15 cellular contexts compared by ENCODE assay signal in the genomic region with DNA sequence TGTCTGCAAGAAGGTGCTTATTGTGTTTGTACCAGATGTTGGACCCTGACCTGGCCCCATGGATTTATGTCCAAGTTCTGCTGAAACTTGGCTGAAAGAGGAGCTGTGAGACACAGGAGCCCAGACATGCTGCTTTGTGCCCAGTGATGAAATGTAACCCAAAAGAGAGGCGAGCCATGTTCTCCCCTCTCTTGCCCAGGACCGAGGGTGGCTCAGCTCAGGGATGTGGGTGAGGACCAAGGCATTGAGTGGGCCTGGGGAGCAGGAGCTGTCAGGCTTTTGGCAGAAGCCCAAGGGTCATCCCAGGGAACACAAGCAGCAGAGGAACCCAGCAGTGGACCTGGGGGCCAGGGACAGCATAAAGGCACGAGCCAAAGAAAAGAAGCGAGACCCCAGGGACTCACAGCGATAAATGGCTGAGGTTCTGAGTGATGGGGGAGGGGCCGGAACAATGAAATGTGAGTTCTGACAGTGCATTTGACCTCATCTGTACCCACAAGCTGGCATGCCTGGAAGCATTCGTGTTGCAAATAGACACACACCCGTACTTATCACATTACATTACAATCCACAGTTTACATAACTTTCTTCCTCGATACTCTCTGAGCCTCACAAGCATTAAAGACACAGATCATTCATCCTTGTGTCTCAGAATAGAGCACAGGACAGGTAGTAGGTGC.
DNase-seq lines count a peak whose midpoint lies in the region; ATAC-seq lines count a peak whose summit lies in the region.
"Had no signal": no experiment of that assay in that cellular context is flagged by ENCODE, and none has a peak within 500 bp of the region (broad histone marks: within the 10 kb centered on the region; RNA-seq: fewer than 3 reads in every experiment).

No MANE protein-coding gene starts in this region.

- H3K4me3 ChIP-seq in HAP-1 = no peak overlapping the region
- H3K4me3 ChIP-seq: GM23248 had no signal

- H3K36me3 Mint-ChIP-seq in activated CD4-positive, alpha-beta T cell treated with anti-CD3 and anti-CD28 coated beads for 36 hours (ENCODE audit: low read depth) = peaks cover 2% of the 10 kb centered on the region
- peaks cover 0 to 3% of the 10 kb centered on the region in 2 donors for H3K36me3 Mint-ChIP-seq in stimulated activated naive B cell treated with anti-CD40 and anti-IgM and Interleukin-4, amounts not matched to agents 10 μg/mL and 1 μg/mL and 100 μg/mL, for 72 hours
- H3K36me3 Mint-ChIP-seq: activated naive CD8-positive, alpha-beta T cell had no signal

- CTCF ChIA-PET in activated CD4-positive, alpha-beta T cell treated with anti-CD3 and anti-CD28 coated beads for 36 hours (lab: Charles Lee) = no interaction called here

- no peak for ATAC-seq in activated CD4-positive, alpha-beta T cell treated with anti-CD3 and anti-CD28 coated beads for 36 hours
- ATAC-seq in stimulated activated naive B cell treated with anti-CD40 and anti-IgM and Interleukin-4, amounts not matched to agents 10 μg/mL and 1 μg/mL and 100 μg/mL, for 72 hours (replicated peaks) = no peak
- ATAC-seq in GM21737 (IDR thresholded peaks at IDR 0.05; ENCODE audit: unreplicated experiment) = no peak
- ATAC-seq: esophagus mucosa; stimulated activated naive CD8-positive, alpha-beta T cell treated with anti-CD3 and anti-CD28 coated beads, Interleukin-15, amount 100 ng/mL, for 72 hours had no signal

- no peak overlapping the region for H3K4me3 Mint-ChIP-seq in activated CD4-positive, alpha-beta T cell treated with anti-CD3 and anti-CD28 coated beads for 36 hours
- no peak overlapping the region for H3K4me3 Mint-ChIP-seq in stimulated activated naive B cell treated with anti-CD40 and anti-IgM and Interleukin-4, amounts not matched to agents 10 μg/mL and 1 μg/mL and 100 μg/mL, for 72 hours
- H3K4me3 Mint-ChIP-seq: activated naive CD8-positive, alpha-beta T cell; stimulated activated naive CD8-positive, alpha-beta T cell treated with anti-CD3 and anti-CD28 coated beads, Interleukin-15, amount 100 ng/mL, for 72 hours had no signal

- intact Hi-C loops in activated CD4-positive, alpha-beta T cell treated with anti-CD3 and anti-CD28 coated beads for 36 hours (cut with DNase I, micrococcal nuclease) = no loop called here

- no peaks in the 10 kb centered on the region for H3K36me3 ChIP-seq in HAP-1 (replicated peaks)

- H3K27me3 ChIP-seq in HAP-1 (ENCODE audit: low read depth) = no peaks in the 10 kb centered on the region

- peak overlapping the region; percentile 9 for H3K27ac Mint-ChIP-seq in activated CD4-positive, alpha-beta T cell treated with anti-CD3 and anti-CD28 coated beads for 36 hours
- H3K27ac Mint-ChIP-seq in stimulated activated naive B cell treated with anti-CD40 and anti-IgM and Interleukin-4, amounts not matched to agents 10 μg/mL and 1 μg/mL and 100 μg/mL, for 72 hours = peak overlapping the region; percentile 11
- H3K27ac Mint-ChIP-seq: activated naive CD8-positive, alpha-beta T cell; stimulated activated naive CD8-positive, alpha-beta T cell treated with anti-CD3 and anti-CD28 coated beads, Interleukin-15, amount 100 ng/mL, for 72 hours had no signal

- DNase-seq in activated CD4-positive, alpha-beta T cell treated with anti-CD3 and anti-CD28 coated beads for 36 hours = no peak
- DNase-seq in activated CD4-positive, alpha-beta T cell treated with anti-CD3 and anti-CD28 coated beads for 48 hours = no peak
- DNase-seq in brain pericyte (ENCODE audit: low read depth, low spot score) = peak; percentile 42
- peak; percentile 82 for DNase-seq in left kidney (ENCODE audit: low read depth, low spot score)
- DNase-seq in stimulated activated naive B cell treated with anti-CD40 and anti-IgM and Interleukin-4, amounts not matched to agents 10 μg/mL and 1 μg/mL and 100 μg/mL, for 72 hours = no peak
- no peak for DNase-seq in NCI-H1048 (lab: John Stamatoyannopoulos, UW)
- DNase-seq in HAP-1 (ENCODE audit: low spot score in 2 of 2) = no peak
- DNase-seq: 8988T; GM23248; midbrain; SK-N-SH; stimulated activated naive CD8-positive, alpha-beta T cell treated with anti-CD3 and anti-CD28 coated beads, Interleukin-15, amount 100 ng/mL, for 72 hours had no signal

- H3K27me3 Mint-ChIP-seq in activated CD4-positive, alpha-beta T cell treated with anti-CD3 and anti-CD28 coated beads for 36 hours = no peaks in the 10 kb centered on the region
- no peaks in the 10 kb centered on the region for H3K27me3 Mint-ChIP-seq in stimulated activated naive B cell treated with anti-CD40 and anti-IgM and Interleukin-4, amounts not matched to agents 10 μg/mL and 1 μg/mL and 100 μg/mL, for 72 hours
- H3K27me3 Mint-ChIP-seq: activated naive CD8-positive, alpha-beta T cell; stimulated activated naive CD8-positive, alpha-beta T cell treated with anti-CD3 and anti-CD28 coated beads, Interleukin-15, amount 100 ng/mL, for 72 hours had no signal

- POLR2A ChIA-PET in activated CD4-positive, alpha-beta T cell treated with anti-CD3 and anti-CD28 coated beads for 36 hours (lab: Charles Lee) = no interaction called here

- H3K9me3 ChIP-seq in HAP-1 = no peaks in the 10 kb centered on the region
- H3K9me3 ChIP-seq: SK-N-SH had no signal

- no peaks in the 10 kb centered on the region for H3K4me1 ChIP-seq in HAP-1

- peaks cover 3% of the 10 kb centered on the region for H3K9me3 Mint-ChIP-seq in activated CD4-positive, alpha-beta T cell treated with anti-CD3 and anti-CD28 coated beads for 36 hours (ENCODE audit: low read depth)
- no peaks in the 10 kb centered on the region for H3K9me3 Mint-ChIP-seq in stimulated activated naive B cell treated with anti-CD40 and anti-IgM and Interleukin-4, amounts not matched to agents 10 μg/mL and 1 μg/mL and 100 μg/mL, for 72 hours
- H3K9me3 Mint-ChIP-seq: stimulated activated naive CD8-positive, alpha-beta T cell treated with anti-CD3 and anti-CD28 coated beads, Interleukin-15, amount 100 ng/mL, for 72 hours had no signal

- H3K4me1 Mint-ChIP-seq in activated CD4-positive, alpha-beta T cell treated with anti-CD3 and anti-CD28 coated beads for 36 hours = peaks cover 24% of the 10 kb centered on the region
- peaks cover 46 to 62% of the 10 kb centered on the region in 2 donors for H3K4me1 Mint-ChIP-seq in stimulated activated naive B cell treated with anti-CD40 and anti-IgM and Interleukin-4, amounts not matched to agents 10 μg/mL and 1 μg/mL and 100 μg/mL, for 72 hours

- in situ Hi-C loops in HAP-1 (cut with MboI; ENCODE audit: low sequenced_read_pairs) = no loop called here

Comparison
In these comparisons a context has a peak if more than half of its experiments do, and no peak if none do; other contexts are left out.
1. DNase-seq: peak in brain pericyte (single experiment) and left kidney (single experiment); none in activated CD4-positive, alpha-beta T cell treated with anti-CD3 and anti-CD28 coated beads for 36 hours (single experiment), activated CD4-positive, alpha-beta T cell treated with anti-CD3 and anti-CD28 coated beads for 48 hours (single experiment), stimulated activated naive B cell treated with anti-CD40 and anti-IgM and Interleukin-4, amounts not matched to agents 10 μg/mL and 1 μg/mL and 100 μg/mL, for 72 hours (single experiment), NCI-H1048 (single experiment) and HAP-1 (0 of 2).